ENCODE assay signal across 1 cellular context in the genomic region with DNA sequence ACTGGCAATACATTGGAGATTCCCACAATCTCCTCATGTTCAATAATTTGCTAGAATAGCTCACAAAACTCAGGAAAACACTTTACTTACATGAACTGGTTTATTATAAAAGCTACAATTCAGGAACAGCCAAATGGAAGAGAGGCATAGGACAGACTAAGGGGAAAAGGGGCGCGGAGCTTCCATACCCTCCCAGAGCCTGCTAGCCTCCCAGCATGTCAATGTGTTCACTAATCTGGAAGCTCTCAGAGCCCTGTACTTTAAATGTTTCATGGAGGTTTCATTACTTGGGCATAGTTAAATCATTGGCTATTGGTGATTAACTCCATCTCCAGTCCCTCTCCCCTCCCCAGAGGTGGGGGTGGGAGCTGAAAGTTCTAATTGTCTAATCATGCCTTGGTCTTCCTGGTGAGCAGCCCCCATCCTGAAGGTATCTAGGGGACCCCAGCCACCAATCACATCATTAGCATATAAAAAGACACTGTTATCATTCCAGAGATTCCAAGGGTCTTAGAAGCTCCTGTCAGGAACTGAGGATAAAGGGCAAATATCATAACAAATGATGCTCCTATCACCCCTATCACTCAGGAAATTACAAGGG.
TF ChIP-seq lines count a peak whose summit lies in the region.

No MANE protein-coding gene starts in this region.

TF ChIP-seq in GM23338, 12 proteins besides CTCF, POLR2A, EP300 and RAD21 (continued from another document):
- TF ChIP-seq, protein P1, sequence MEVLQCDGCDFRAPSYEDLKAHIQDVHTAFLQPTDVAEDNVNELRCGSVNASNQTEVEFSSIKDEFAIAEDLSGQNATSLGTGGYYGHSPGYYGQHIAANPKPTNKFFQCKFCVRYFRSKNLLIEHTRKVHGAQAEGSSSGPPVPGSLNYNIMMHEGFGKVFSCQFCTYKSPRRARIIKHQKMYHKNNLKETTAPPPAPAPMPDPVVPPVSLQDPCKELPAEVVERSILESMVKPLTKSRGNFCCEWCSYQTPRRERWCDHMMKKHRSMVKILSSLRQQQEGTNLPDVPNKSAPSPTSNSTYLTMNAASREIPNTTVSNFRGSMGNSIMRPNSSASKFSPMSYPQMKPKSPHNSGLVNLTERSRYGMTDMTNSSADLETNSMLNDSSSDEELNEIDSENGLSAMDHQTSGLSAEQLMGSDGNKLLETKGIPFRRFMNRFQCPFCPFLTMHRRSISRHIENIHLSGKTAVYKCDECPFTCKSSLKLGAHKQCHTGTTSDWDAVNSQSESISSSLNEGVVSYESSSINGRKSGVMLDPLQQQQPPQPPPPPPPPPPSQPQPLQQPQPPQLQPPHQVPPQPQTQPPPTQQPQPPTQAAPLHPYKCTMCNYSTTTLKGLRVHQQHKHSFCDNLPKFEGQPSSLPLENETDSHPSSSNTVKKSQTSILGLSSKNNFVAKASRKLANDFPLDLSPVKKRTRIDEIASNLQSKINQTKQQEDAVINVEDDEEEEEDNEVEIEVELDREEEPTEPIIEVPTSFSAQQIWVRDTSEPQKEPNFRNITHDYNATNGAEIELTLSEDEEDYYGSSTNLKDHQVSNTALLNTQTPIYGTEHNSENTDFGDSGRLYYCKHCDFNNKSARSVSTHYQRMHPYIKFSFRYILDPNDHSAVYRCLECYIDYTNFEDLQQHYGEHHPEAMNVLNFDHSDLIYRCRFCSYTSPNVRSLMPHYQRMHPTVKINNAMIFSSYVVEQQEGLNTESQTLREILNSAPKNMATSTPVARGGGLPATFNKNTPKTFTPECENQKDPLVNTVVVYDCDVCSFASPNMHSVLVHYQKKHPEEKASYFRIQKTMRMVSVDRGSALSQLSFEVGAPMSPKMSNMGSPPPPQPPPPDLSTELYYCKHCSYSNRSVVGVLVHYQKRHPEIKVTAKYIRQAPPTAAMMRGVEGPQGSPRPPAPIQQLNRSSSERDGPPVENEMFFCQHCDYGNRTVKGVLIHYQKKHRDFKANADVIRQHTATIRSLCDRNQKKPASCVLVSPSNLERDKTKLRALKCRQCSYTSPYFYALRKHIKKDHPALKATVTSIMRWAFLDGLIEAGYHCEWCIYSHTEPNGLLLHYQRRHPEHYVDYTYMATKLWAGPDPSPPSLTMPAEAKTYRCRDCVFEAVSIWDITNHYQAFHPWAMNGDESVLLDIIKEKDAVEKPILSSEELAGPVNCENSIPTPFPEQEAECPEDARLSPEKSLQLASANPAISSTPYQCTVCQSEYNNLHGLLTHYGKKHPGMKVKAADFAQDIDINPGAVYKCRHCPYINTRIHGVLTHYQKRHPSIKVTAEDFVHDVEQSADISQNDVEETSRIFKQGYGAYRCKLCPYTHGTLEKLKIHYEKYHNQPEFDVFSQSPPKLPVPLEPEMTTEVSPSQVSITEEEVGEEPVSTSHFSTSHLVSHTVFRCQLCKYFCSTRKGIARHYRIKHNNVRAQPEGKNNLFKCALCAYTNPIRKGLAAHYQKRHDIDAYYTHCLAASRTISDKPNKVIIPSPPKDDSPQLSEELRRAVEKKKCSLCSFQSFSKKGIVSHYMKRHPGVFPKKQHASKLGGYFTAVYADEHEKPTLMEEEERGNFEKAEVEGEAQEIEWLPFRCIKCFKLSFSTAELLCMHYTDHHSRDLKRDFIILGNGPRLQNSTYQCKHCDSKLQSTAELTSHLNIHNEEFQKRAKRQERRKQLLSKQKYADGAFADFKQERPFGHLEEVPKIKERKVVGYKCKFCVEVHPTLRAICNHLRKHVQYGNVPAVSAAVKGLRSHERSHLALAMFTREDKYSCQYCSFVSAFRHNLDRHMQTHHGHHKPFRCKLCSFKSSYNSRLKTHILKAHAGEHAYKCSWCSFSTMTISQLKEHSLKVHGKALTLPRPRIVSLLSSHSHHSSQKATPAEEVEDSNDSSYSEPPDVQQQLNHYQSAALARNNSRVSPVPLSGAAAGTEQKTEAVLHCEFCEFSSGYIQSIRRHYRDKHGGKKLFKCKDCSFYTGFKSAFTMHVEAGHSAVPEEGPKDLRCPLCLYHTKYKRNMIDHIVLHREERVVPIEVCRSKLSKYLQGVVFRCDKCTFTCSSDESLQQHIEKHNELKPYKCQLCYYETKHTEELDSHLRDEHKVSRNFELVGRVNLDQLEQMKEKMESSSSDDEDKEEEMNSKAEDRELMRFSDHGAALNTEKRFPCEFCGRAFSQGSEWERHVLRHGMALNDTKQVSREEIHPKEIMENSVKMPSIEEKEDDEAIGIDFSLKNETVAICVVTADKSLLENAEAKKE (CRISPR knock-in tag; IDR thresholded peaks at IDR 0.05) = peak; percentile 98
- TF ChIP-seq NANOG (IDR thresholded peaks at IDR 0.05; ENCODE audit: borderline replicate concordance) = peak; percentile 95
